ENCODE assay signal across 17 cellular contexts in the genomic region with DNA sequence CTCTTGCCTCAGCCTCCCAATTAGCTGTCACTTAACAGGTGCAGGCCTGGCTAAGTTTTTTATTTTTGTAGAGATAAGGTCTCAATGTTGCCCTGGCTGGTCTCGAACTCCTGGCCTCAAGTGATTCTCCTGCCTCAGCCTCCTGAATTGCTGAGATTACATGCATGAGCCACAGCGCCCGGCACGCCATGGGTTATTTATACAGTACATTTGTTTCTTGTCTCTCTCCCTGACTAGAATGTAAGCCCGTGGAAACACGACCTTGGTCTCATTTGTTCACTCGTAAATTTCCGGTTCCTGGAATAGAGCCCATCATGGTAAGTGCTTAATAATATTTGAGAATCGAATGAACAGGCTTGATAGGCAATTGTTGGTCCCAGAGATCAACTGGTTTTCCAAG. TPM values are rescaled to one million over a fixed set of nuclear protein-coding genes. Genes with fewer than 3 reads are reported as not detected.
DNase-seq lines count a peak whose midpoint lies in the region; ATAC-seq and TF ChIP-seq lines count a peak whose summit lies in the region.
"Had no signal": no experiment of that assay in that cellular context is flagged by ENCODE, and none has a peak within 500 bp of the region (broad histone marks: within the 10 kb centered on the region; RNA-seq: fewer than 3 reads in every experiment).

No MANE protein-coding gene starts in this region.

- H4K8ac ChIP-seq in mesendoderm (ENCODE audit: low read depth, low read length), result no peak overlapping the region

- no peak for DNase-seq in activated naive CD4-positive, alpha-beta T cell treated with anti-CD3 and anti-CD28 coated beads for 36 hours
- DNase-seq in activated naive CD4-positive, alpha-beta T cell (lab: John Stamatoyannopoulos, UW), result no peak
- no peak for DNase-seq in NB4 (ENCODE audit: low read depth)
- DNase-seq in activated naive CD8-positive, alpha-beta T cell treated with anti-CD3 and anti-CD28 coated beads for 36 hours, result no peak
- DNase-seq in glutamatergic neuron, result no peak
- DNase-seq in mesendoderm, result no peak
- DNase-seq in sigmoid colon, result no peak
- DNase-seq: activated CD4-positive, alpha-beta T cell treated with anti-CD3 and anti-CD28 coated beads, Interleukin-2, amount 50 U/mL, for 4 hours; esophagus squamous epithelium; NCI-H1930; NCI-H510A; retina; SJCRH30; stimulated activated CD4-positive, alpha-beta T cell treated with anti-CD3 and anti-CD28 coated beads, Interleukin-15, amount 100 ng/mL, for 24 hours had no signal

- H3K36me3 Mint-ChIP-seq in activated naive CD4-positive, alpha-beta T cell treated with anti-CD3 and anti-CD28 coated beads for 36 hours (ENCODE audit: low read depth), result peaks cover 25% of the 10 kb centered on the region
- peaks cover 23% of the 10 kb centered on the region for H3K36me3 Mint-ChIP-seq in activated naive CD8-positive, alpha-beta T cell treated with anti-CD3 and anti-CD28 coated beads for 36 hours
- H3K36me3 Mint-ChIP-seq in stimulated activated memory B cell treated with anti-CD40 and anti-IgM and Interleukin-4, amounts not matched to agents 10 μg/mL and 1 μg/mL and 100 μg/mL, for 72 hours, result peaks cover 29% of the 10 kb centered on the region
- no peaks in the 10 kb centered on the region for H3K36me3 Mint-ChIP-seq in glutamatergic neuron (ENCODE audit: unreplicated experiment)

- TF ChIP-seq CTCF in NB4 (IDR thresholded peaks at IDR 0.05; ENCODE audit: low read depth, low read length) (no peak), glutamatergic neuron (IDR thresholded peaks at IDR 0.05; ENCODE audit: partially characterized antibody, unreplicated experiment) (no peak), sigmoid colon (IDR thresholded peaks at IDR 0.05) (no peak)

- no peaks in the 10 kb centered on the region for H3K36me3 ChIP-seq in mesendoderm (ENCODE audit: control insufficient read depth, insufficient read depth, low read length)
- H3K36me3 ChIP-seq in sigmoid colon, result peaks cover 0 to 31% (median 5%) of the 10 kb centered on the region in 4 donors
- H3K36me3 ChIP-seq: breast epithelium had no signal

- no peaks in the 10 kb centered on the region for H3K9me3 Mint-ChIP-seq in activated naive CD4-positive, alpha-beta T cell treated with anti-CD3 and anti-CD28 coated beads for 36 hours
- no peaks in the 10 kb centered on the region for H3K9me3 Mint-ChIP-seq in activated naive CD8-positive, alpha-beta T cell treated with anti-CD3 and anti-CD28 coated beads for 36 hours
- H3K9me3 Mint-ChIP-seq in stimulated activated memory B cell treated with anti-CD40 and anti-IgM and Interleukin-4, amounts not matched to agents 10 μg/mL and 1 μg/mL and 100 μg/mL, for 72 hours, result no peaks in the 10 kb centered on the region
- peaks cover 1% of the 10 kb centered on the region for H3K9me3 Mint-ChIP-seq in glutamatergic neuron (ENCODE audit: unreplicated experiment)

- H3K4me3 ChIP-seq in NB4 (ENCODE audit: low read depth, low read length) (peak overlapping the region; percentile 87), mesendoderm (ENCODE audit: low read length) (no peak overlapping the region), sigmoid colon (no peak overlapping the region)
- H3K4me3 ChIP-seq: breast epithelium, esophagus squamous epithelium, SJCRH30 had no signal

- WGBS in mesendoderm (ENCODE audit: extremely low coverage, insufficient coverage, low lambda C conversion rate), result no CpG with 5 or more reads among the region's 9 CpGs
- 73 to 87% methylated on average over 9 of the region's 9 CpGs for WGBS in sigmoid colon, 2 donors

- H3K4ac ChIP-seq in mesendoderm (ENCODE audit: low read depth, low read length), result no peak overlapping the region

- no peaks in the 10 kb centered on the region for H3K79me2 ChIP-seq in mesendoderm (ENCODE audit: control insufficient read depth, insufficient read depth, low read length)

- H3K9me3 ChIP-seq in sigmoid colon, result no peaks in the 10 kb centered on the region
- H3K9me3 ChIP-seq: breast epithelium, esophagus squamous epithelium, HAP-1, SJCRH30 had no signal

- no peak overlapping the region for H3K18ac ChIP-seq in mesendoderm (ENCODE audit: low read length)

- H3K27ac Mint-ChIP-seq in activated naive CD4-positive, alpha-beta T cell treated with anti-CD3 and anti-CD28 coated beads for 36 hours, result no peak overlapping the region
- no peak overlapping the region for H3K27ac Mint-ChIP-seq in activated naive CD8-positive, alpha-beta T cell treated with anti-CD3 and anti-CD28 coated beads for 36 hours
- H3K27ac Mint-ChIP-seq in stimulated activated memory B cell treated with anti-CD40 and anti-IgM and Interleukin-4, amounts not matched to agents 10 μg/mL and 1 μg/mL and 100 μg/mL, for 72 hours, result peak overlapping the region; percentile 100
- no peak overlapping the region for H3K27ac Mint-ChIP-seq in glutamatergic neuron (ENCODE audit: unreplicated experiment)

- H2BK120ac ChIP-seq in mesendoderm (ENCODE audit: low read depth, low read length), result no peak overlapping the region

- H3K4me1 Mint-ChIP-seq in activated naive CD4-positive, alpha-beta T cell treated with anti-CD3 and anti-CD28 coated beads for 36 hours (ENCODE audit: low read depth), result peaks cover 25% of the 10 kb centered on the region
- H3K4me1 Mint-ChIP-seq in activated naive CD8-positive, alpha-beta T cell treated with anti-CD3 and anti-CD28 coated beads for 36 hours, result peaks cover 21% of the 10 kb centered on the region
- peaks cover 41% of the 10 kb centered on the region for H3K4me1 Mint-ChIP-seq in stimulated activated memory B cell treated with anti-CD40 and anti-IgM and Interleukin-4, amounts not matched to agents 10 μg/mL and 1 μg/mL and 100 μg/mL, for 72 hours
- H3K4me1 Mint-ChIP-seq in glutamatergic neuron (ENCODE audit: low read depth, unreplicated experiment), result peaks cover 2% of the 10 kb centered on the region

- H3K4me2 ChIP-seq in mesendoderm (ENCODE audit: low read length), result no peak overlapping the region

- H2AK5ac ChIP-seq in mesendoderm (ENCODE audit: low read length), result no peak overlapping the region

- CTCF ChIA-PET in activated naive CD4-positive, alpha-beta T cell treated with anti-CD3 and anti-CD28 coated beads for 36 hours (lab: Charles Lee), result interaction anchor here (0.8 to 2.5 kb wide), 2 partner anchors 16 to 125 kb away, joined by 3 to 18 read pairs; a partner anchor contains a TSS

- H2BK5ac ChIP-seq in mesendoderm (ENCODE audit: low read length), result no peak overlapping the region

- H3K4me1 ChIP-seq in mesendoderm (ENCODE audit: control insufficient read depth, low read depth, low read length) (no peaks in the 10 kb centered on the region), sigmoid colon (peaks cover 0 to 15% (median 5%) of the 10 kb centered on the region in 4 donors)
- H3K4me1 ChIP-seq: breast epithelium, SJCRH30 had no signal

- ATAC-seq in stimulated activated memory B cell treated with anti-CD40 and anti-IgM and Interleukin-4, amounts not matched to agents 10 μg/mL and 1 μg/mL and 100 μg/mL, for 72 hours, result no peak

- H2BK15ac ChIP-seq in mesendoderm (replicated peaks; ENCODE audit: low read depth), result no peak overlapping the region

- H3K9ac ChIP-seq in mesendoderm (ENCODE audit: low read length), result no peak overlapping the region

- TF ChIP-seq POLR2A in NB4 (IDR thresholded peaks at IDR 0.05; ENCODE audit: extremely low read depth, insufficient read length) (no peak), sigmoid colon (IDR thresholded peaks at IDR 0.05) (no peak)

- no peaks in the 10 kb centered on the region for H3K27me3 Mint-ChIP-seq in activated naive CD4-positive, alpha-beta T cell treated with anti-CD3 and anti-CD28 coated beads for 36 hours (ENCODE audit: low read depth)
- H3K27me3 Mint-ChIP-seq in activated naive CD8-positive, alpha-beta T cell treated with anti-CD3 and anti-CD28 coated beads for 36 hours, result peaks cover 4% of the 10 kb centered on the region
- no peaks in the 10 kb centered on the region for H3K27me3 Mint-ChIP-seq in stimulated activated memory B cell treated with anti-CD40 and anti-IgM and Interleukin-4, amounts not matched to agents 10 μg/mL and 1 μg/mL and 100 μg/mL, for 72 hours
- H3K27me3 Mint-ChIP-seq in glutamatergic neuron (ENCODE audit: unreplicated experiment), result peaks cover 3% of the 10 kb centered on the region

- no peak overlapping the region for H3K56ac ChIP-seq in mesendoderm (ENCODE audit: low read length)

- no peak overlapping the region for H3K27ac ChIP-seq in mesendoderm (ENCODE audit: low read depth, low read length)
- no peak overlapping the region for H3K27ac ChIP-seq in sigmoid colon
- H3K27ac ChIP-seq: breast epithelium, esophagus squamous epithelium, SJCRH30 had no signal

- H3K27me3 ChIP-seq in mesendoderm (ENCODE audit: insufficient read depth, low read length, poor library complexity) (no peaks in the 10 kb centered on the region), sigmoid colon (no peaks in the 10 kb centered on the region)
- H3K27me3 ChIP-seq: breast epithelium, esophagus squamous epithelium, SJCRH30 had no signal

- H3K23ac ChIP-seq in mesendoderm (ENCODE audit: low read length), result no peak overlapping the region

- no peak overlapping the region for H4K5ac ChIP-seq in mesendoderm (ENCODE audit: low read length)

- H3K4me3 Mint-ChIP-seq in activated naive CD4-positive, alpha-beta T cell treated with anti-CD3 and anti-CD28 coated beads for 36 hours, result peak overlapping the region; percentile 24
- H3K4me3 Mint-ChIP-seq in activated naive CD8-positive, alpha-beta T cell treated with anti-CD3 and anti-CD28 coated beads for 36 hours, result peak overlapping the region; percentile 92
- H3K4me3 Mint-ChIP-seq in stimulated activated memory B cell treated with anti-CD40 and anti-IgM and Interleukin-4, amounts not matched to agents 10 μg/mL and 1 μg/mL and 100 μg/mL, for 72 hours, result peak overlapping the region; percentile 5
- H3K4me3 Mint-ChIP-seq in glutamatergic neuron (ENCODE audit: unreplicated experiment), result no peak overlapping the region

- no peak for TF ChIP-seq EP300 in sigmoid colon (IDR thresholded peaks at IDR 0.05)

- no peaks in the 10 kb centered on the region for H3K79me1 ChIP-seq in mesendoderm (ENCODE audit: low read length)

- intact Hi-C loops in activated naive CD4-positive, alpha-beta T cell treated with anti-CD3 and anti-CD28 coated beads for 36 hours (cut with micrococcal nuclease), result loop anchor here (5.0 kb wide), 1 partner anchor 300 kb away; a partner anchor contains a TSS
- intact Hi-C loops in sigmoid colon (cut with DNase I), result loop anchor here (5.0 to 10.0 kb wide), 2 partner anchors 230 to 298 kb away; a partner anchor contains a TSS

RNA-seq across cellular contexts. Expression of a gene that starts 2.0 kb away (rescaled TPM):
- total RNA-seq in activated naive CD4-positive, alpha-beta T cell treated with anti-CD3 and anti-CD28 coated beads for 36 hours, result 10 to 100 TPM; 47.5 to 48.4 TPM
- total RNA-seq in activated naive CD8-positive, alpha-beta T cell treated with anti-CD3 and anti-CD28 coated beads for 36 hours, result 100 to 1,000 TPM; 103 to 107 TPM
- 9.3 TPM for total RNA-seq in glutamatergic neuron (ENCODE audit: unreplicated experiment)
- 25.8 TPM for polyA plus RNA-seq in mesendoderm (2013, experiment 1 of 2)
- polyA plus RNA-seq in mesendoderm (2013, experiment 2 of 2), result 28.6 TPM
- total RNA-seq in sigmoid colon, result 10 to 100 TPM in 3 of 4 donors, 1 to 10 TPM in 1; 8.7 to 19.6 (median 14.7) TPM
- 10 to 100 TPM in 2 of 3 donors, 1 to 10 TPM in 1; 5.4 to 20.1 (median 12.0) TPM for polyA plus RNA-seq in sigmoid colon

RNA-seq across cellular contexts. Expression of a gene that starts 16.2 kb away (rescaled TPM):
- 10 to 100 TPM; 43.4 to 45.3 TPM for total RNA-seq in activated naive CD4-positive, alpha-beta T cell treated with anti-CD3 and anti-CD28 coated beads for 36 hours
- 10 to 100 TPM; 35.3 to 38.1 TPM for total RNA-seq in activated naive CD8-positive, alpha-beta T cell treated with anti-CD3 and anti-CD28 coated beads for 36 hours
- total RNA-seq in glutamatergic neuron (ENCODE audit: unreplicated experiment) (12.8 TPM), sigmoid colon (10 to 100 TPM; 18.1 to 40.7 (median 26.2) TPM)
- polyA plus RNA-seq in mesendoderm (2013, experiment 1 of 2), result 7.8 TPM
- polyA plus RNA-seq in mesendoderm (2013, experiment 2 of 2), result 8.2 TPM
- polyA plus RNA-seq in sigmoid colon, result 10 to 100 TPM; 15.0 to 33.5 (median 19.0) TPM

RNA-seq across cellular contexts. Expression of a gene that starts 25.5 kb away (rescaled TPM):
- 10 to 100 TPM; 73.3 to 78.3 TPM for total RNA-seq in activated naive CD4-positive, alpha-beta T cell treated with anti-CD3 and anti-CD28 coated beads for 36 hours
- 10 to 100 TPM; 93.5 to 96.9 TPM for total RNA-seq in activated naive CD8-positive, alpha-beta T cell treated with anti-CD3 and anti-CD28 coated beads for 36 hours
- total RNA-seq in glutamatergic neuron (ENCODE audit: unreplicated experiment) (48.8 TPM), sigmoid colon (10 to 100 TPM; 26.6 to 51.5 (median 39.2) TPM)
- polyA plus RNA-seq in mesendoderm (2013, experiment 1 of 2), result 78.5 TPM
- 78.0 TPM for polyA plus RNA-seq in mesendoderm (2013, experiment 2 of 2)
- 10 to 100 TPM; 73.3 to 96.4 (median 73.4) TPM for polyA plus RNA-seq in sigmoid colon

RNA-seq across cellular contexts. Expression of a gene that starts 25.8 kb away (rescaled TPM):
- total RNA-seq in activated naive CD4-positive, alpha-beta T cell treated with anti-CD3 and anti-CD28 coated beads for 36 hours, result 10 to 100 TPM; 65.7 to 66.1 TPM
- 10 to 100 TPM; 63.7 to 72.0 TPM for total RNA-seq in activated naive CD8-positive, alpha-beta T cell treated with anti-CD3 and anti-CD28 coated beads for 36 hours
- total RNA-seq in glutamatergic neuron (ENCODE audit: unreplicated experiment), result 65.0 TPM
- polyA plus RNA-seq in mesendoderm (2013, experiment 1 of 2), result 31.5 TPM
- 31.1 TPM for polyA plus RNA-seq in mesendoderm (2013, experiment 2 of 2)
- 10 to 100 TPM; 16.0 to 22.1 (median 17.9) TPM for total RNA-seq in sigmoid colon
- polyA plus RNA-seq in sigmoid colon, result 10 to 100 TPM; 10.2 to 35.8 (median 12.0) TPM
